In genomic region chr1:235709018-235709417, GRCh38 we compare ENCODE assay signal across 18 cellular contexts. TPM values are rescaled to one million over a fixed set of nuclear protein-coding genes. Genes with fewer than 3 reads are reported as not detected.
DNase-seq lines count a peak whose midpoint lies in the region; ATAC-seq, FAIRE-seq and TF ChIP-seq lines count a peak whose summit lies in the region.
"Had no signal": no experiment of that assay in that cellular context is flagged by ENCODE, and none has a peak within 500 bp of the region (broad histone marks: within the 10 kb centered on the region; RNA-seq: fewer than 3 reads in every experiment).

No MANE protein-coding gene starts in this region.

- CTCF ChIA-PET in A549 (lab: Yijun Ruan, JAX) = interaction anchor here (1.3 kb wide), 1 partner anchor 195 kb away, joined by 4 read pairs; no protein-coding TSS in a partner anchor

- peak overlapping the region; percentile 72 to 82 for H3K27ac ChIP-seq in A549
- H3K27ac ChIP-seq in keratinocyte (ENCODE audit: control insufficient read depth, insufficient read depth, low read length) = peak overlapping the region; percentile 67
- H3K27ac ChIP-seq: SK-N-MC had no signal

- TF ChIP-seq EP300 in A549 (IDR thresholded peaks at IDR 0.05) = no peak

- dilution Hi-C loops in keratinocyte (cut with MboI; ENCODE audit: extremely low pct_ligation_motif_present, low sequenced_read_pairs) = no loop called here

- peak; percentile 79 to 86 for ATAC-seq in A549
- no peak for ATAC-seq in GM18861 (IDR thresholded peaks at IDR 0.05; ENCODE audit: unreplicated experiment)
- no peak for ATAC-seq in GM18868 (IDR thresholded peaks at IDR 0.05; ENCODE audit: unreplicated experiment)

- H3K79me2 ChIP-seq in keratinocyte (ENCODE audit: control insufficient read depth, insufficient read depth, low read length) = no peaks in the 10 kb centered on the region

- no peak for TF ChIP-seq RAD21 in A549 (conservative IDR thresholded peaks at IDR 0.05 in 1 of 2, IDR thresholded peaks at IDR 0.05 in 1 of 2)

- DNase-seq in A549 (ENCODE audit: low read depth in 1 of 2, low spot score in 1 of 2) (peak; percentile 11 to 73), NCI-H82 (lab: John Stamatoyannopoulos, UW) (peak; percentile 87), keratinocyte (ENCODE audit: low read depth, low spot score) (no peak), immature natural killer cell (no peak), RKO (ENCODE audit: low spot score) (no peak)
- DNase-seq: C1 segment of cervical spinal cord, GF-D8, MM.1S, NCI-H187, NCI-H345, NCI-H526 treated with DMSO at 0.1 percent for 48 hours, Right ventricle myocardium superior had no signal

- H3K4me1 ChIP-seq in A549 (peaks cover 42% of the 10 kb centered on the region), endocrine pancreas (ENCODE audit: control insufficient read depth, insufficient read depth, low read length) (peaks cover 24% of the 10 kb centered on the region), keratinocyte (ENCODE audit: control insufficient read depth, extremely low read depth, insufficient read depth, low read length) (peaks cover 24% of the 10 kb centered on the region)

- no peak overlapping the region for H2AFZ ChIP-seq in keratinocyte (ENCODE audit: control insufficient read depth, low read length)

- no peak overlapping the region for H3K4me3 Mint-ChIP-seq in immature natural killer cell

- no peak for FAIRE-seq in A549 (lab: Jason Lieb, UNC)
- FAIRE-seq in keratinocyte (lab: Jason Lieb, UNC) = no peak
- FAIRE-seq: GM12891, GM18507 had no signal

- H3K9me1 ChIP-seq in keratinocyte (ENCODE audit: control insufficient read depth, extremely low read depth, insufficient read depth, low read length) = no peaks in the 10 kb centered on the region

- H3K36me3 Mint-ChIP-seq in immature natural killer cell = peaks cover 13 to 40% (median 16%) of the 10 kb centered on the region in 3 donors

- H3K27me3 Mint-ChIP-seq in immature natural killer cell (ENCODE audit: low read depth in 3 of 3) = no peaks in the 10 kb centered on the region

- H3K4me2 ChIP-seq in A549 (peak overlapping the region; percentile 80), keratinocyte (ENCODE audit: control insufficient read depth, extremely low read depth, insufficient read depth, low read depth, low read length) (peak overlapping the region; percentile 25)

- 6% methylated on average over 11 of the region's 11 CpGs for WGBS in A549 (ENCODE audit: missing lambda C conversion rate)

- H3K36me3 ChIP-seq in endocrine pancreas (ENCODE audit: control insufficient read depth, insufficient read depth, low read length) (peaks cover 3% of the 10 kb centered on the region), keratinocyte (ENCODE audit: control insufficient read depth in 2 of 2, extremely low read depth in 1 of 2, insufficient read depth in 2 of 2, low read length in 2 of 2) (peaks cover 0 to 8% of the 10 kb centered on the region in 2 experiments)

- no peaks in the 10 kb centered on the region for H4K20me1 ChIP-seq in keratinocyte (ENCODE audit: control insufficient read depth, extremely low read depth, insufficient read depth, low read length)

- POLR2A ChIA-PET in A549 (lab: Yijun Ruan, JAX) = no interaction called here

- TF ChIP-seq CTCF in A549 (IDR thresholded peaks at IDR 0.05) (no peak), keratinocyte (optimal IDR thresholded peaks at IDR 0.05 in 1 of 3, IDR thresholded peaks at IDR 0.05 in 1 of 3, conservative IDR thresholded peaks at IDR 0.05 in 1 of 3; ENCODE audit: extremely low read depth in 1 of 3, insufficient read depth in 2 of 3, low read length in 3 of 3) (no peak)

- no peak overlapping the region for H3K27ac Mint-ChIP-seq in immature natural killer cell

- no peaks in the 10 kb centered on the region for H3K9me3 Mint-ChIP-seq in immature natural killer cell

- no peaks in the 10 kb centered on the region for H3K27me3 ChIP-seq in endocrine pancreas (ENCODE audit: control insufficient read depth, insufficient read depth, low read length)
- no peaks in the 10 kb centered on the region for H3K27me3 ChIP-seq in keratinocyte (ENCODE audit: control insufficient read depth, extremely low read depth, insufficient read depth, low read length)

- H3K9ac ChIP-seq in endocrine pancreas (ENCODE audit: control insufficient read depth, insufficient read depth, low read length) (no peak overlapping the region), keratinocyte (ENCODE audit: control insufficient read depth, extremely low read depth, insufficient read depth, low read length) (no peak overlapping the region)

- H3K4me3 ChIP-seq in A549 (peak overlapping the region; percentile 12; the same call in 1 of the 3 replicates), endocrine pancreas (ENCODE audit: control insufficient read depth, insufficient read depth, low read length) (peak overlapping the region; percentile 1), keratinocyte (ENCODE audit: control insufficient read depth in 2 of 3, extremely low read depth in 1 of 3, insufficient read depth in 2 of 3, low read depth in 1 of 3, low read length in 3 of 3) (no peak overlapping the region)
- H3K4me3 ChIP-seq: SK-N-MC had no signal

- no peak for TF ChIP-seq POLR2A in A549 (IDR thresholded peaks at IDR 0.05; ENCODE audit: low read length)

- no peaks in the 10 kb centered on the region for H3K4me1 Mint-ChIP-seq in immature natural killer cell

- no peaks in the 10 kb centered on the region for H3K9me3 ChIP-seq in A549
- no peaks in the 10 kb centered on the region for H3K9me3 ChIP-seq in endocrine pancreas (ENCODE audit: control insufficient read depth, low read length)
- H3K9me3 ChIP-seq in keratinocyte (ENCODE audit: control insufficient read depth, low read depth, low read length) = no peaks in the 10 kb centered on the region

TF ChIP-seq in A549, 52 proteins besides CTCF, POLR2A, EP300 and RAD21:
- TF ChIP-seq RFX5 (IDR thresholded peaks at IDR 0.05) (no peak), ZNF302 (CRISPR knock-in tag; IDR thresholded peaks at IDR 0.05) (no peak), SMC3 (IDR thresholded peaks at IDR 0.05) (no peak), KDM1A (IDR thresholded peaks at IDR 0.05; ENCODE audit: low read depth) (no peak), HOXB13 (CRISPR knock-in tag; IDR thresholded peaks at IDR 0.05; ENCODE audit: low read depth) (no peak), EHF (CRISPR knock-in tag; IDR thresholded peaks at IDR 0.05) (no peak), NR3C1 (IDR thresholded peaks at IDR 0.05) (no peak), RNF2 (IDR thresholded peaks at IDR 0.05; ENCODE audit: borderline replicate concordance, low read depth) (no peak), CHD4 (IDR thresholded peaks at IDR 0.05; ENCODE audit: borderline replicate concordance) (no peak), MAX (IDR thresholded peaks at IDR 0.05) (no peak), HES2 (IDR thresholded peaks at IDR 0.05) (no peak), TFCP2L1 (CRISPR knock-in tag; IDR thresholded peaks at IDR 0.05) (no peak), FOXS1 (CRISPR knock-in tag; IDR thresholded peaks at IDR 0.05) (no peak), MYC (IDR thresholded peaks at IDR 0.05; ENCODE audit: borderline replicate concordance, low read length) (no peak), EHMT2 (IDR thresholded peaks at IDR 0.05; ENCODE audit: low read depth) (no peak), RCOR1 (IDR thresholded peaks at IDR 0.05; ENCODE audit: low read depth, low read length) (no peak), ESRRA (IDR thresholded peaks at IDR 0.05; ENCODE audit: borderline replicate concordance, low read length) (no peak), SREBF2 (IDR thresholded peaks at IDR 0.05) (no peak), HEYL (CRISPR knock-in tag; IDR thresholded peaks at IDR 0.05) (no peak)

RNA-seq across cellular contexts. Expression of gene GNG4, which starts 59.4 kb away (rescaled TPM):
- 16.3 and 18.7 TPM in 2 replicates for polyA plus RNA-seq in A549 (2011; rRNA removed)
- 10.3 and 12.7 TPM in 2 replicates for polyA plus RNA-seq in A549 (2012; cell fraction: cytosol; rRNA removed)
- 3.6 and 4.9 TPM in 2 replicates for polyA plus RNA-seq in A549 (2012; cell fraction: nucleus; rRNA removed)
- 8.1 to 10.5 TPM (median 9.9 TPM) in 3 replicates for polyA plus RNA-seq in A549 (2017; fragmentation: RNase III; extraction: RNeasy Plus Mini Kit Qiagen cat#74134 plus additional on column Dnase treatment)
- 14.7 and 15.0 TPM in 2 replicates for polyA minus RNA-seq in A549 (2011; rRNA and poly(A)+ RNA removed)
- polyA plus RNA-seq in keratinocyte = 0.02 to 0.07 TPM in 2 of 3 replicates, not detected in the other
- polyA plus RNA-seq in keratinocyte (2011; ENCODE audit: low read depth) = not detected
- polyA plus RNA-seq in keratinocyte (2011; cell fraction: cytosol; rRNA removed) = not detected in 2 replicates
- not detected in 2 replicates for polyA plus RNA-seq in keratinocyte (2011; cell fraction: nucleus; rRNA removed)
- polyA plus RNA-seq in keratinocyte (2012; ENCODE audit: low replicate concordance) = not detected in 2 replicates
- not detected in 3 replicates for polyA minus RNA-seq in keratinocyte
- polyA minus RNA-seq in keratinocyte (2011; cell fraction: cytosol; rRNA and poly(A)+ RNA removed) = not detected
- polyA minus RNA-seq in keratinocyte (2011; cell fraction: nucleus; rRNA and poly(A)+ RNA removed) = not detected in 2 replicates
- polyA plus RNA-seq in immature natural killer cell = not detected

Comparison
In these comparisons a context has a peak if more than half of its experiments do, and no peak if none do; other contexts are left out.
1. ATAC-seq: peak in A549 (2 of 2); none in GM18861 (single experiment) and GM18868 (single experiment).
2. DNase-seq: peak in A549 (2 of 2) and NCI-H82 (single experiment); none in keratinocyte (single experiment), immature natural killer cell (0 of 3) and RKO (single experiment).
3. H3K4me3 ChIP-seq: peak in A549 (single experiment) and endocrine pancreas (single experiment); none in keratinocyte (0 of 3).
4. RNA of gene GNG4, which starts 59.4 kb away (polyA plus RNA-seq): 3.6 to 18.7 TPM in A549; 0.02 to 0.07 TPM in keratinocyte and not detected in immature natural killer cell; every median in the first group is over 4 times any median in the second.